ENCODE assay signal across 18 cellular contexts in the genomic region with DNA sequence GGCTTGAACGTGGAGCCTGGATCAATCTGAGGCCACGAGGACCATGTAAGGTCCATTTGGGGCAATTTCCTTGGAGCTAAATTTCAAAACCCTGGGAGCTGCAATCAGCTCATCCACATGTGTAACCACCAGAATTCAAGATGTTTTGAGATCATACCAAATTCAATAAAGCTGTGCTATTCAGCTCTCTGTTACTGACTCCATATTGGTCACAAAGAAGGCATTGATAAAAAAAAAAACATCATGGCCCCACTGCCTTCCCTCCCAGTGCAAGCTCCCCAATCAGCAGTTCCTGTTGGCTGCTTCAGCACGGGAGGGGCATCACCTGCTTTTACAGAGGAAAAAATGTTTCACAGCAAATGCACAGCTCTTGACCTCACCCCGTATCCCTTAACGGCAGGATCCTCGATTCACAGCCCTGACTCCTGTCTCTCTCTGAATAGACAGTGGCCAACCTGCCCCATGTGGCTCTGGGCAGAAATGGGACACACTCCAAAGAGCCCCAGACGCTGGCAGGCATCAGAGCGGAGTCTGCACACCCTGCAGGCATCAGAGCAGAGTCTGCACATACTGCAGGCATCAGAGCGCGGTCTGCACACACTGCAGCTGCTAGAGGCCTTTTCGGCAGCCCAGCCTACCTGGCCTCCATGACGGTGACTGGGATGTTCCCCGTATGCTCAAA. TPM values are rescaled to one million over a fixed set of nuclear protein-coding genes. Genes with fewer than 3 reads are reported as not detected.
DNase-seq lines count a peak whose midpoint lies in the region; ATAC-seq and TF ChIP-seq lines count a peak whose summit lies in the region.
"Had no signal": no experiment of that assay in that cellular context is flagged by ENCODE, and none has a peak within 500 bp of the region (broad histone marks: within the 10 kb centered on the region; RNA-seq: fewer than 3 reads in every experiment).

No MANE protein-coding gene starts in this region.

- no peak overlapping the region for H3K4me3 Mint-ChIP-seq in activated naive CD8-positive, alpha-beta T cell treated with anti-CD3 and anti-CD28 coated beads, Interleukin-2, amount 10 ng/mL, durations not matched to agents 7 days and 5 days
- no peak overlapping the region for H3K4me3 Mint-ChIP-seq in activated naive CD8-positive, alpha-beta T cell treated with anti-CD3 and anti-CD28 coated beads for 36 hours
- no peak overlapping the region for H3K4me3 Mint-ChIP-seq in brain
- H3K4me3 Mint-ChIP-seq in mesothelial cell of epicardium: no peak overlapping the region

- WGBS in right cardiac atrium: 89% methylated on average over 13 of the region's 13 CpGs

- intact Hi-C loops in head of caudate nucleus (cut with DNase I): no loop called here
- intact Hi-C loops in right cardiac atrium (cut with DNase I): no loop called here

- no peak for DNase-seq in activated naive CD8-positive, alpha-beta T cell treated with anti-CD3 and anti-CD28 coated beads, Interleukin-2, amount 10 ng/mL, durations not matched to agents 7 days and 5 days
- DNase-seq in activated naive CD8-positive, alpha-beta T cell treated with anti-CD3 and anti-CD28 coated beads for 36 hours: no peak
- DNase-seq in head of caudate nucleus: peak in 39 of 42 donors; percentile 7 to 69 (median 38)
- DNase-seq in effector CD8-positive, alpha-beta T cell (lab: John Stamatoyannopoulos, UW): no peak
- no peak for DNase-seq in right cardiac atrium
- DNase-seq in mesothelial cell of epicardium (ENCODE audit: low spot score in 2 of 2, unreplicated experiment in 2 of 2): no peak
- no peak for DNase-seq in SIG-M5 (lab: John Stamatoyannopoulos, UW)
- DNase-seq: 8988T, Caco-2, MM.1S, NCI-H1105, NCI-H187, NCI-H446 treated with DMSO at 0.1 percent for 48 hours, NCI-H774 had no signal

- H3K27me3 ChIP-seq in right cardiac atrium (ENCODE audit: control insufficient read depth, insufficient read depth): no peaks in the 10 kb centered on the region

- H3K4me3 ChIP-seq in right cardiac atrium (ENCODE audit: low read length): no peak overlapping the region
- H3K4me3 ChIP-seq: HAP-1 had no signal

- POLR2A ChIA-PET in activated naive CD8-positive, alpha-beta T cell treated with anti-CD3 and anti-CD28 coated beads, Interleukin-2, amount 10 ng/mL, durations not matched to agents 7 days and 5 days (lab: Charles Lee): interaction anchor here (0.6 kb wide), 1 partner anchor 94 kb away, joined by 3 read pairs; a partner anchor contains a TSS

- H3K27ac Mint-ChIP-seq in activated naive CD8-positive, alpha-beta T cell treated with anti-CD3 and anti-CD28 coated beads, Interleukin-2, amount 10 ng/mL, durations not matched to agents 7 days and 5 days: peak overlapping the region; percentile 21
- H3K27ac Mint-ChIP-seq in activated naive CD8-positive, alpha-beta T cell treated with anti-CD3 and anti-CD28 coated beads for 36 hours: no peak overlapping the region
- H3K27ac Mint-ChIP-seq in brain: peak overlapping the region in 3 of 5 experiments; percentile 33 to 74 (median 63)
- no peak overlapping the region for H3K27ac Mint-ChIP-seq in mesothelial cell of epicardium

- TF ChIP-seq CTCF in brain (conservative IDR thresholded peaks at IDR 0.05): no peak
- TF ChIP-seq CTCF in mesothelial cell of epicardium (IDR thresholded peaks at IDR 0.05; ENCODE audit: unreplicated experiment): no peak

- H3K27ac ChIP-seq in right cardiac atrium (ENCODE audit: low read length): no peak overlapping the region
- H3K27ac ChIP-seq: C4-2B, HL-60 had no signal

- peaks cover 3% of the 10 kb centered on the region for H3K4me1 Mint-ChIP-seq in activated naive CD8-positive, alpha-beta T cell treated with anti-CD3 and anti-CD28 coated beads, Interleukin-2, amount 10 ng/mL, durations not matched to agents 7 days and 5 days
- H3K4me1 Mint-ChIP-seq in activated naive CD8-positive, alpha-beta T cell treated with anti-CD3 and anti-CD28 coated beads for 36 hours: no peaks in the 10 kb centered on the region
- H3K4me1 Mint-ChIP-seq in brain: no peaks in the 10 kb centered on the region
- H3K4me1 Mint-ChIP-seq in mesothelial cell of epicardium: no peaks in the 10 kb centered on the region

- no peak for ATAC-seq in activated naive CD8-positive, alpha-beta T cell treated with anti-CD3 and anti-CD28 coated beads, Interleukin-2, amount 10 ng/mL, durations not matched to agents 7 days and 5 days (ENCODE audit: low read depth)
- ATAC-seq in right cardiac atrium: no peak

- H3K36me3 Mint-ChIP-seq in activated naive CD8-positive, alpha-beta T cell treated with anti-CD3 and anti-CD28 coated beads, Interleukin-2, amount 10 ng/mL, durations not matched to agents 7 days and 5 days: peaks cover 29% of the 10 kb centered on the region
- peaks cover 33% of the 10 kb centered on the region for H3K36me3 Mint-ChIP-seq in activated naive CD8-positive, alpha-beta T cell treated with anti-CD3 and anti-CD28 coated beads for 36 hours
- H3K36me3 Mint-ChIP-seq in brain (peaks cover 24% of the 10 kb centered on the region), mesothelial cell of epicardium (peaks cover 16% of the 10 kb centered on the region)

- no peaks in the 10 kb centered on the region for H3K9me3 Mint-ChIP-seq in activated naive CD8-positive, alpha-beta T cell treated with anti-CD3 and anti-CD28 coated beads, Interleukin-2, amount 10 ng/mL, durations not matched to agents 7 days and 5 days
- no peaks in the 10 kb centered on the region for H3K9me3 Mint-ChIP-seq in activated naive CD8-positive, alpha-beta T cell treated with anti-CD3 and anti-CD28 coated beads for 36 hours
- H3K9me3 Mint-ChIP-seq in brain (no peaks in the 10 kb centered on the region), mesothelial cell of epicardium (no peaks in the 10 kb centered on the region)

- H3K4me1 ChIP-seq in right cardiac atrium (ENCODE audit: control insufficient read depth, insufficient read depth, low read length): no peaks in the 10 kb centered on the region
- H3K4me1 ChIP-seq: Caco-2, HAP-1 had no signal

- no peaks in the 10 kb centered on the region for H3K27me3 Mint-ChIP-seq in activated naive CD8-positive, alpha-beta T cell treated with anti-CD3 and anti-CD28 coated beads, Interleukin-2, amount 10 ng/mL, durations not matched to agents 7 days and 5 days
- no peaks in the 10 kb centered on the region for H3K27me3 Mint-ChIP-seq in activated naive CD8-positive, alpha-beta T cell treated with anti-CD3 and anti-CD28 coated beads for 36 hours
- no peaks in the 10 kb centered on the region for H3K27me3 Mint-ChIP-seq in brain
- no peaks in the 10 kb centered on the region for H3K27me3 Mint-ChIP-seq in mesothelial cell of epicardium (ENCODE audit: low read depth)

- no peaks in the 10 kb centered on the region for H3K9me3 ChIP-seq in right cardiac atrium (ENCODE audit: control insufficient read depth, low read length)
- H3K9me3 ChIP-seq: Caco-2, HAP-1 had no signal

RNA-seq across cellular contexts. Expression of a gene that starts 37.1 kb away (rescaled TPM):
- total RNA-seq in activated naive CD8-positive, alpha-beta T cell treated with anti-CD3 and anti-CD28 coated beads, Interleukin-2, amount 10 ng/mL, durations not matched to agents 7 days and 5 days: 10 to 100 TPM; 86.9 to 97.2 TPM
- 10 to 100 TPM; 79.7 to 88.2 TPM for total RNA-seq in activated naive CD8-positive, alpha-beta T cell treated with anti-CD3 and anti-CD28 coated beads for 36 hours
- polyA plus RNA-seq in brain (ENCODE audit: insufficient read depth, low read depth, low replicate concordance): 22.1 TPM
- total RNA-seq in right cardiac atrium: 1 to 10 TPM; 1.8 to 4.4 (median 2.6) TPM
- 2.4 TPM for polyA plus RNA-seq in right cardiac atrium
- 37.3 to 50.8 TPM (median 46.2 TPM) in 3 replicates for total RNA-seq in mesothelial cell of epicardium

RNA-seq across cellular contexts. Expression of a gene that starts 48.9 kb away (rescaled TPM):
- total RNA-seq in activated naive CD8-positive, alpha-beta T cell treated with anti-CD3 and anti-CD28 coated beads, Interleukin-2, amount 10 ng/mL, durations not matched to agents 7 days and 5 days: 1 to 10 TPM; 1.5 to 1.8 TPM
- total RNA-seq in activated naive CD8-positive, alpha-beta T cell treated with anti-CD3 and anti-CD28 coated beads for 36 hours: under 1 TPM; 0.14 to 0.52 TPM
- polyA plus RNA-seq in brain (ENCODE audit: insufficient read depth, low read depth, low replicate concordance): 14.9 TPM
- 1 to 10 TPM; 1.7 to 3.1 (median 2.6) TPM for total RNA-seq in right cardiac atrium
- 1.4 TPM for polyA plus RNA-seq in right cardiac atrium
- 4.9 to 6.8 TPM (median 5.5 TPM) in 3 replicates for total RNA-seq in mesothelial cell of epicardium

RNA-seq across cellular contexts. Expression of a gene that starts 58.0 kb away (rescaled TPM):
- total RNA-seq in activated naive CD8-positive, alpha-beta T cell treated with anti-CD3 and anti-CD28 coated beads, Interleukin-2, amount 10 ng/mL, durations not matched to agents 7 days and 5 days: 100 to 1,000 TPM in 1 of 2 experiments, 10 to 100 TPM in 1; 98.0 to 107 TPM
- total RNA-seq in activated naive CD8-positive, alpha-beta T cell treated with anti-CD3 and anti-CD28 coated beads for 36 hours: 10 to 100 TPM; 24.7 to 24.9 TPM
- 7.5 TPM for polyA plus RNA-seq in brain (ENCODE audit: insufficient read depth, low read depth, low replicate concordance)
- total RNA-seq in right cardiac atrium: 10 to 100 TPM; 12.4 to 16.2 (median 14.9) TPM
- 12.1 TPM for polyA plus RNA-seq in right cardiac atrium
- 35.0 to 42.2 TPM (median 39.3 TPM) in 3 replicates for total RNA-seq in mesothelial cell of epicardium

RNA-seq across cellular contexts. Expression of a gene that starts 58.7 kb away (rescaled TPM):
- 10 to 100 TPM; 10.3 to 12.8 TPM for total RNA-seq in activated naive CD8-positive, alpha-beta T cell treated with anti-CD3 and anti-CD28 coated beads, Interleukin-2, amount 10 ng/mL, durations not matched to agents 7 days and 5 days
- 1 to 10 TPM; 1.6 TPM for total RNA-seq in activated naive CD8-positive, alpha-beta T cell treated with anti-CD3 and anti-CD28 coated beads for 36 hours
- polyA plus RNA-seq in brain (ENCODE audit: insufficient read depth, low read depth, low replicate concordance) (21.0 TPM), right cardiac atrium (18.4 TPM)
- total RNA-seq in right cardiac atrium (10 to 100 TPM; 10.6 to 16.3 (median 14.8) TPM), mesothelial cell of epicardium (17.1 to 18.3 TPM (median 17.5 TPM) in 3 replicates)

Comparison
In these comparisons a context has a peak if more than half of its experiments do, and no peak if none do; other contexts are left out.
1. H3K27ac Mint-ChIP-seq: peak in activated naive CD8-positive, alpha-beta T cell treated with anti-CD3 and anti-CD28 coated beads, Interleukin-2, amount 10 ng/mL, durations not matched to agents 7 days and 5 days (single experiment) and brain (3 of 5); none in activated naive CD8-positive, alpha-beta T cell treated with anti-CD3 and anti-CD28 coated beads for 36 hours (single experiment) and mesothelial cell of epicardium (single experiment).
2. DNase-seq: peak in head of caudate nucleus (39 of 42); none in activated naive CD8-positive, alpha-beta T cell treated with anti-CD3 and anti-CD28 coated beads, Interleukin-2, amount 10 ng/mL, durations not matched to agents 7 days and 5 days (single experiment), activated naive CD8-positive, alpha-beta T cell treated with anti-CD3 and anti-CD28 coated beads for 36 hours (single experiment), effector CD8-positive, alpha-beta T cell (single experiment), right cardiac atrium (0 of 3), mesothelial cell of epicardium (0 of 2) and SIG-M5 (single experiment).